Comparison of ENCODE assay signal across 1 cellular context in the genomic region with DNA sequence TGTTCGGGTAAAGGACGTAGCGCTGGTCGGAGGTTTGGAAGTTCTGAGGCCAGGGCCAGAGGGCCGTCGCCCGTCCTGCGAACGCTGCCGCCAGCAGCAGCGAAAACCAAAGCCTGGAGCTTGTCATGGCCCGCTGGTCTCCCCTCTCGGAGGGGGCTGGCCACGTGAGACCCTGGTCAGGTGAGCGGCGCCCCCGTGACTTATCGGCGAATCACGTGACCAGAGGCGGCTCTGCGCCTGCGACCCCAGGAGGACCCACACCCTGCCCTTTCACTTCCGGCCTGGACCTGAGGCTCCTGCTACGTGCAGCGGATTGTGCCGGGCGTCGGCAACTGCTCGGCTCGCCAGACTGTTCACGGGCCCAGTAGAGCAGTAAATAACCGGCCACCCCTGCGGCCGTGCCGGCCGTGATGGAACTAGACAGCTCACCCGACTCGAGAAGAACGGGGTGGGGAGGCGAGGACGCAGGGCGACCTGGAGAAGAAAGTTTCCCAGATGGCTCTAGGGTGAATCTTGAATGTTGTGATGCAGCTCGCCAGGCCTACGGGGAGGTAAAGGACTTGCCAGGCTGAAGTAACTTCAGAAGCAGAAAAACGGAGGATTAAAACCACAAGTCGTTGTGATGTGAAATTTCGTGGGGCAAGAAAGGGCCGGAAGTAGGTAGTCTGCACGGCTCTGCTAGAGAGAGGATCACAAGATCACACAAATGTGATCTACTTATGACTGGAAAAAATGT.
A peak's percentile ranks its signal among the peaks of the same experiment; 100 is the strongest.
TF ChIP-seq lines count a peak whose summit lies in the region.

A gene (minus strand): TSS at position 169 of the 736 bp plus-strand sequence. CDS start 42 bp downstream, at position 127.

TF ChIP-seq in HepG2, 621 proteins besides CTCF, POLR2A, EP300 and RAD21 (continued from another document and continues in another):
- TF ChIP-seq, protein P1, sequence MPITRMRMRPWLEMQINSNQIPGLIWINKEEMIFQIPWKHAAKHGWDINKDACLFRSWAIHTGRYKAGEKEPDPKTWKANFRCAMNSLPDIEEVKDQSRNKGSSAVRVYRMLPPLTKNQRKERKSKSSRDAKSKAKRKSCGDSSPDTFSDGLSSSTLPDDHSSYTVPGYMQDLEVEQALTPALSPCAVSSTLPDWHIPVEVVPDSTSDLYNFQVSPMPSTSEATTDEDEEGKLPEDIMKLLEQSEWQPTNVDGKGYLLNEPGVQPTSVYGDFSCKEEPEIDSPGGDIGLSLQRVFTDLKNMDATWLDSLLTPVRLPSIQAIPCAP (CRISPR knock-in tag; IDR thresholded peaks at IDR 0.05; ENCODE audit: low read depth), result peak; percentile 49; the same call in 1 of the 2 replicates
- TF ChIP-seq ZNF674 (CRISPR knock-in tag; IDR thresholded peaks at IDR 0.05; ENCODE audit: low read depth), result no peak
- peak; percentile 79 for TF ChIP-seq ZNF772 (CRISPR knock-in tag; IDR thresholded peaks at IDR 0.05)
- no peak; the same call in 1 of the 2 replicates for TF ChIP-seq ZFP36L2 (CRISPR knock-in tag; IDR thresholded peaks at IDR 0.05)
- no peak; the same call in 1 of the 2 replicates for TF ChIP-seq KDM6A (CRISPR knock-in tag; IDR thresholded peaks at IDR 0.05; ENCODE audit: low read depth)
- TF ChIP-seq TOE1 (CRISPR knock-in tag; IDR thresholded peaks at IDR 0.05), result peak; percentile 84; the same call in 1 of the 2 replicates
- TF ChIP-seq ZSCAN22 (CRISPR knock-in tag; IDR thresholded peaks at IDR 0.05), result no peak
- TF ChIP-seq, protein P2, sequence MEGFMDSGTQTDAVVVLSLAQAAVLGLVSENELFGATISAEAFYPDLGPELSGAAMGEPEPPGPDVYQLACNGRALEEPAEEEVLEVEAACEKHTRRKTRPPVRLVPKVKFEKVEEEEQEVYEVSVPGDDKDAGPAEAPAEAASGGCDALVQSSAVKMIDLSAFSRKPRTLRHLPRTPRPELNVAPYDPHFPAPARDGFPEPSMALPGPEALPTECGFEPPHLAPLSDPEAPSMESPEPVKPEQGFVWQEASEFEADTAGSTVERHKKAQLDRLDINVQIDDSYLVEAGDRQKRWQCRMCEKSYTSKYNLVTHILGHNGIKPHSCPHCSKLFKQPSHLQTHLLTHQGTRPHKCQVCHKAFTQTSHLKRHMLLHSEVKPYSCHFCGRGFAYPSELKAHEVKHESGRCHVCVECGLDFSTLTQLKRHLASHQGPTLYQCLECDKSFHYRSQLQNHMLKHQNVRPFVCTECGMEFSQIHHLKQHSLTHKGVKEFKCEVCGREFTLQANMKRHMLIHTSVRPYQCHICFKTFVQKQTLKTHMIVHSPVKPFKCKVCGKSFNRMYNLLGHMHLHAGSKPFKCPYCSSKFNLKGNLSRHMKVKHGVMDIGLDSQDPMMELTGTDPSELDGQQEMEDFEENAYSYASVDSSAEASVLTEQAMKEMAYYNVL (CRISPR knock-in tag; IDR thresholded peaks at IDR 0.05; ENCODE audit: borderline replicate concordance), result no peak
- peak; percentile 82; the same call in 1 of the 2 replicates for TF ChIP-seq FOXO1 (CRISPR knock-in tag; IDR thresholded peaks at IDR 0.05)
- TF ChIP-seq GTF3A (CRISPR knock-in tag; conservative IDR thresholded peaks at IDR 0.05), result no peak
- TF ChIP-seq ZNF260 (CRISPR knock-in tag; IDR thresholded peaks at IDR 0.05; ENCODE audit: borderline replicate concordance, low read depth), result no peak
- TF ChIP-seq ZNF781 (CRISPR knock-in tag; IDR thresholded peaks at IDR 0.05; ENCODE audit: borderline replicate concordance, not compliant biosample characterization), result peak; percentile 90
- TF ChIP-seq RBFOX2 (IDR thresholded peaks at IDR 0.05; ENCODE audit: low read depth, low read length), result peak; percentile 98
- TF ChIP-seq ZNF644 (CRISPR knock-in tag; IDR thresholded peaks at IDR 0.05; ENCODE audit: low read depth), result no peak
- peak; percentile 70; the same call in 1 of the 2 replicates for TF ChIP-seq ZSCAN9 (CRISPR knock-in tag; IDR thresholded peaks at IDR 0.05; ENCODE audit: borderline replicate concordance)
- TF ChIP-seq NR2F1 (CRISPR knock-in tag; IDR thresholded peaks at IDR 0.05), result peak; percentile 47 to 65; a peak in 2 of 4 replicates
- no peak for TF ChIP-seq SP140L (CRISPR knock-in tag; IDR thresholded peaks at IDR 0.05; ENCODE audit: borderline replicate concordance)
- peak; percentile 83 for TF ChIP-seq NFATC3 (CRISPR knock-in tag; IDR thresholded peaks at IDR 0.05)
- no peak for TF ChIP-seq PRPF4 (IDR thresholded peaks at IDR 0.05; ENCODE audit: low read depth, low read length, poor library complexity, severe bottlenecking)
- no peak for TF ChIP-seq FOSL1 (CRISPR knock-in tag; IDR thresholded peaks at IDR 0.05; ENCODE audit: borderline replicate concordance)
- TF ChIP-seq SALL1 (CRISPR knock-in tag; IDR thresholded peaks at IDR 0.05), result peak; percentile 97
- TF ChIP-seq THYN1 (CRISPR knock-in tag; IDR thresholded peaks at IDR 0.05; ENCODE audit: borderline replicate concordance, low read depth), result no peak
- no peak for TF ChIP-seq REL (CRISPR knock-in tag; conservative IDR thresholded peaks at IDR 0.05)
- peak; percentile 99; the same call in 1 of the 2 replicates for TF ChIP-seq ZNF44 (CRISPR knock-in tag; IDR thresholded peaks at IDR 0.05)
- TF ChIP-seq MED1 (CRISPR knock-in tag; IDR thresholded peaks at IDR 0.05), result peak; percentile 92
- TF ChIP-seq, protein P3, sequence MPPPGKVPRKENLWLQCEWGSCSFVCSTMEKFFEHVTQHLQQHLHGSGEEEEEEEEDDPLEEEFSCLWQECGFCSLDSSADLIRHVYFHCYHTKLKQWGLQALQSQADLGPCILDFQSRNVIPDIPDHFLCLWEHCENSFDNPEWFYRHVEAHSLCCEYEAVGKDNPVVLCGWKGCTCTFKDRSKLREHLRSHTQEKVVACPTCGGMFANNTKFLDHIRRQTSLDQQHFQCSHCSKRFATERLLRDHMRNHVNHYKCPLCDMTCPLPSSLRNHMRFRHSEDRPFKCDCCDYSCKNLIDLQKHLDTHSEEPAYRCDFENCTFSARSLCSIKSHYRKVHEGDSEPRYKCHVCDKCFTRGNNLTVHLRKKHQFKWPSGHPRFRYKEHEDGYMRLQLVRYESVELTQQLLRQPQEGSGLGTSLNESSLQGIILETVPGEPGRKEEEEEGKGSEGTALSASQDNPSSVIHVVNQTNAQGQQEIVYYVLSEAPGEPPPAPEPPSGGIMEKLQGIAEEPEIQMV (CRISPR knock-in tag; IDR thresholded peaks at IDR 0.05; ENCODE audit: low read depth), result peak; percentile 85
- TF ChIP-seq, protein P4, sequence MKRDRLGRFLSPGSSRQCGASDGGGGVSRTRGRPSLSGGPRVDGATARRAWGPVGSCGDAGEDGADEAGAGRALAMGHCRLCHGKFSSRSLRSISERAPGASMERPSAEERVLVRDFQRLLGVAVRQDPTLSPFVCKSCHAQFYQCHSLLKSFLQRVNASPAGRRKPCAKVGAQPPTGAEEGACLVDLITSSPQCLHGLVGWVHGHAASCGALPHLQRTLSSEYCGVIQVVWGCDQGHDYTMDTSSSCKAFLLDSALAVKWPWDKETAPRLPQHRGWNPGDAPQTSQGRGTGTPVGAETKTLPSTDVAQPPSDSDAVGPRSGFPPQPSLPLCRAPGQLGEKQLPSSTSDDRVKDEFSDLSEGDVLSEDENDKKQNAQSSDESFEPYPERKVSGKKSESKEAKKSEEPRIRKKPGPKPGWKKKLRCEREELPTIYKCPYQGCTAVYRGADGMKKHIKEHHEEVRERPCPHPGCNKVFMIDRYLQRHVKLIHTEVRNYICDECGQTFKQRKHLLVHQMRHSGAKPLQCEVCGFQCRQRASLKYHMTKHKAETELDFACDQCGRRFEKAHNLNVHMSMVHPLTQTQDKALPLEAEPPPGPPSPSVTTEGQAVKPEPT (CRISPR knock-in tag; IDR thresholded peaks at IDR 0.05; ENCODE audit: low read depth), result peak; percentile 62; the same call in 1 of the 2 replicates
- TF ChIP-seq, protein P5, sequence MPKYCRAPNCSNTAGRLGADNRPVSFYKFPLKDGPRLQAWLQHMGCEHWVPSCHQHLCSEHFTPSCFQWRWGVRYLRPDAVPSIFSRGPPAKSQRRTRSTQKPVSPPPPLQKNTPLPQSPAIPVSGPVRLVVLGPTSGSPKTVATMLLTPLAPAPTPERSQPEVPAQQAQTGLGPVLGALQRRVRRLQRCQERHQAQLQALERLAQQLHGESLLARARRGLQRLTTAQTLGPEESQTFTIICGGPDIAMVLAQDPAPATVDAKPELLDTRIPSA (CRISPR knock-in tag; IDR thresholded peaks at IDR 0.05; ENCODE audit: borderline replicate concordance), result no peak
- peak; percentile 95 for TF ChIP-seq POLR2G (IDR thresholded peaks at IDR 0.05; ENCODE audit: low read depth, low read length)
- TF ChIP-seq, protein P6, sequence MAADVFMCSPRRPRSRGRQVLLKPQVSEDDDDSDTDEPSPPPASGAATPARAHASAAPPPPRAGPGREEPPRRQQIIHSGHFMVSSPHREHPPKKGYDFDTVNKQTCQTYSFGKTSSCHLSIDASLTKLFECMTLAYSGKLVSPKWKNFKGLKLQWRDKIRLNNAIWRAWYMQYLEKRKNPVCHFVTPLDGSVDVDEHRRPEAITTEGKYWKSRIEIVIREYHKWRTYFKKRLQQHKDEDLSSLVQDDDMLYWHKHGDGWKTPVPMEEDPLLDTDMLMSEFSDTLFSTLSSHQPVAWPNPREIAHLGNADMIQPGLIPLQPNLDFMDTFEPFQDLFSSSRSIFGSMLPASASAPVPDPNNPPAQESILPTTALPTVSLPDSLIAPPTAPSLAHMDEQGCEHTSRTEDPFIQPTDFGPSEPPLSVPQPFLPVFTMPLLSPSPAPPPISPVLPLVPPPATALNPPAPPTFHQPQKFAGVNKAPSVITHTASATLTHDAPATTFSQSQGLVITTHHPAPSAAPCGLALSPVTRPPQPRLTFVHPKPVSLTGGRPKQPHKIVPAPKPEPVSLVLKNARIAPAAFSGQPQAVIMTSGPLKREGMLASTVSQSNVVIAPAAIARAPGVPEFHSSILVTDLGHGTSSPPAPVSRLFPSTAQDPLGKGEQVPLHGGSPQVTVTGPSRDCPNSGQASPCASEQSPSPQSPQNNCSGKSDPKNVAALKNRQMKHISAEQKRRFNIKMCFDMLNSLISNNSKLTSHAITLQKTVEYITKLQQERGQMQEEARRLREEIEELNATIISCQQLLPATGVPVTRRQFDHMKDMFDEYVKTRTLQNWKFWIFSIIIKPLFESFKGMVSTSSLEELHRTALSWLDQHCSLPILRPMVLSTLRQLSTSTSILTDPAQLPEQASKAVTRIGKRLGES (CRISPR knock-in tag; IDR thresholded peaks at IDR 0.05; ENCODE audit: borderline replicate concordance), result peak; percentile 78; the same call in 1 of the 2 replicates
- TF ChIP-seq, protein P7, sequence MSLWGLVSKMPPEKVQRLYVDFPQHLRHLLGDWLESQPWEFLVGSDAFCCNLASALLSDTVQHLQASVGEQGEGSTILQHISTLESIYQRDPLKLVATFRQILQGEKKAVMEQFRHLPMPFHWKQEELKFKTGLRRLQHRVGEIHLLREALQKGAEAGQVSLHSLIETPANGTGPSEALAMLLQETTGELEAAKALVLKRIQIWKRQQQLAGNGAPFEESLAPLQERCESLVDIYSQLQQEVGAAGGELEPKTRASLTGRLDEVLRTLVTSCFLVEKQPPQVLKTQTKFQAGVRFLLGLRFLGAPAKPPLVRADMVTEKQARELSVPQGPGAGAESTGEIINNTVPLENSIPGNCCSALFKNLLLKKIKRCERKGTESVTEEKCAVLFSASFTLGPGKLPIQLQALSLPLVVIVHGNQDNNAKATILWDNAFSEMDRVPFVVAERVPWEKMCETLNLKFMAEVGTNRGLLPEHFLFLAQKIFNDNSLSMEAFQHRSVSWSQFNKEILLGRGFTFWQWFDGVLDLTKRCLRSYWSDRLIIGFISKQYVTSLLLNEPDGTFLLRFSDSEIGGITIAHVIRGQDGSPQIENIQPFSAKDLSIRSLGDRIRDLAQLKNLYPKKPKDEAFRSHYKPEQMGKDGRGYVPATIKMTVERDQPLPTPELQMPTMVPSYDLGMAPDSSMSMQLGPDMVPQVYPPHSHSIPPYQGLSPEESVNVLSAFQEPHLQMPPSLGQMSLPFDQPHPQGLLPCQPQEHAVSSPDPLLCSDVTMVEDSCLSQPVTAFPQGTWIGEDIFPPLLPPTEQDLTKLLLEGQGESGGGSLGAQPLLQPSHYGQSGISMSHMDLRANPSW (CRISPR knock-in tag; IDR thresholded peaks at IDR 0.05; ENCODE audit: borderline replicate concordance), result no peak; the same call in 1 of the 2 replicates
- TF ChIP-seq, protein P8, sequence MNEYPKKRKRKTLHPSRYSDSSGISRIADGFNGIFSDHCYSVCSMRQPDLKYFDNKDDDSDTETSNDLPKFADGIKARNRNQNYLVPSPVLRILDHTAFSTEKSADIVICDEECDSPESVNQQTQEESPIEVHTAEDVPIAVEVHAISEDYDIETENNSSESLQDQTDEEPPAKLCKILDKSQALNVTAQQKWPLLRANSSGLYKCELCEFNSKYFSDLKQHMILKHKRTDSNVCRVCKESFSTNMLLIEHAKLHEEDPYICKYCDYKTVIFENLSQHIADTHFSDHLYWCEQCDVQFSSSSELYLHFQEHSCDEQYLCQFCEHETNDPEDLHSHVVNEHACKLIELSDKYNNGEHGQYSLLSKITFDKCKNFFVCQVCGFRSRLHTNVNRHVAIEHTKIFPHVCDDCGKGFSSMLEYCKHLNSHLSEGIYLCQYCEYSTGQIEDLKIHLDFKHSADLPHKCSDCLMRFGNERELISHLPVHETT (CRISPR knock-in tag; conservative IDR thresholded peaks at IDR 0.05), result peak; percentile 85
- TF ChIP-seq SIN3A (IDR thresholded peaks at IDR 0.05; ENCODE audit: borderline replicate concordance, low read depth, low read length), result peak; percentile 97
- TF ChIP-seq ZBTB20 (CRISPR knock-in tag; IDR thresholded peaks at IDR 0.05; ENCODE audit: borderline replicate concordance, low read depth), result peak; percentile 82; the same call in 1 of the 2 replicates
- TF ChIP-seq, protein P9, sequence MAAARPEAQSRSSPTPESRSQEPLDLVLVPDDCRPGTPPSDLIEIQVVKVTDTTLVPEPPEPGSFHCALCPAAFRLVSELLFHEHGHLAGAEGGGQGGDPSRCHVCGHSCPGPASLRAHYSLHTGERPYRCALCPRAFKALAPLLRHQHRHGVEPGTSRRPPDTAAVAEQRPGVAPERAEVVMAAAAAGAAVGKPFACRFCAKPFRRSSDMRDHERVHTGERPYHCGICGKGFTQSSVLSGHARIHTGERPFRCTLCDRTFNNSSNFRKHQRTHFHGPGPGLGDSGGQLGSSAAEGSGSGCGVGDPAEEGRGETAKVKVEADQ (CRISPR knock-in tag; IDR thresholded peaks at IDR 0.05; ENCODE audit: borderline replicate concordance), result peak; percentile 92; the same call in 1 of the 2 replicates
- TF ChIP-seq SRSF9 (IDR thresholded peaks at IDR 0.05; ENCODE audit: borderline replicate concordance, insufficient read depth, low read depth, low read length, poor library complexity, severe bottlenecking), result no peak
- no peak for TF ChIP-seq MTA3 (CRISPR knock-in tag; IDR thresholded peaks at IDR 0.05)
- TF ChIP-seq, protein P10, sequence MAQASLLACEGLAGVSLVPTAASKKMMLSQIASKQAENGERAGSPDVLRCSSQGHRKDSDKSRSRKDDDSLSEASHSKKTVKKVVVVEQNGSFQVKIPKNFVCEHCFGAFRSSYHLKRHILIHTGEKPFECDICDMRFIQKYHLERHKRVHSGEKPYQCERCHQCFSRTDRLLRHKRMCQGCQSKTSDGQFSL (CRISPR knock-in tag; IDR thresholded peaks at IDR 0.05), result peak; percentile 45; the same call in 1 of the 2 replicates
- no peak for TF ChIP-seq ARNT (IDR thresholded peaks at IDR 0.05)
- peak; percentile 95 for TF ChIP-seq IKZF4 (CRISPR knock-in tag; IDR thresholded peaks at IDR 0.05; ENCODE audit: borderline replicate concordance, low read depth, not compliant biosample characterization)
- no peak for TF ChIP-seq PAF1 (CRISPR knock-in tag; IDR thresholded peaks at IDR 0.05)
- peak; percentile 87 for TF ChIP-seq YY1 (IDR thresholded peaks at IDR 0.05; ENCODE audit: insufficient read depth, insufficient replicate concordance, low read depth, low read length)
- TF ChIP-seq ZNF724P (CRISPR knock-in tag; IDR thresholded peaks at IDR 0.05; ENCODE audit: borderline replicate concordance), result peak; percentile 74; the same call in 1 of the 2 replicates
- TF ChIP-seq SRSF1 (optimal IDR thresholded peaks at IDR 0.05; ENCODE audit: low read depth, low read length), result peak; percentile 91
- TF ChIP-seq IRX3 (CRISPR knock-in tag; IDR thresholded peaks at IDR 0.05; ENCODE audit: borderline replicate concordance, low read depth), result peak; percentile 74; the same call in 1 of the 2 replicates
- no peak for TF ChIP-seq SYNCRIP (IDR thresholded peaks at IDR 0.05; ENCODE audit: insufficient read depth, low read depth, low read length)
